Comparison of ENCODE assay signal across 8 cellular contexts in genomic region chr11:121416909-121417567, GRCh38. TPM values are rescaled to one million over a fixed set of nuclear protein-coding genes. Genes with fewer than 3 reads are reported as not detected.
DNase-seq lines count a peak whose midpoint lies in the region; ATAC-seq, FAIRE-seq and TF ChIP-seq lines count a peak whose summit lies in the region.

No MANE protein-coding gene starts in this region.

- H3K79me2 ChIP-seq in astrocyte (ENCODE audit: insufficient read depth, low read length), result no peaks in the 10 kb centered on the region

- TF ChIP-seq CTCF in astrocyte (IDR thresholded peaks at IDR 0.05; ENCODE audit: insufficient read depth, low read depth, low read length) (no peak), kidney epithelial cell (IDR thresholded peaks at IDR 0.05; ENCODE audit: insufficient read depth, low read length, poor library complexity, severe bottlenecking) (no peak)

- H3K36me3 Mint-ChIP-seq in astrocyte (ENCODE audit: low read depth, unreplicated experiment), result no peaks in the 10 kb centered on the region

- peaks cover 2% of the 10 kb centered on the region for H3K27me3 Mint-ChIP-seq in astrocyte (ENCODE audit: low read depth, unreplicated experiment)

- H3K27me3 ChIP-seq in astrocyte (ENCODE audit: insufficient read depth, low read length) (peaks cover 9% of the 10 kb centered on the region), kidney epithelial cell (ENCODE audit: control insufficient read depth, insufficient read depth, low read length) (no peaks in the 10 kb centered on the region)

- H3K9me3 Mint-ChIP-seq in astrocyte (ENCODE audit: unreplicated experiment), result no peaks in the 10 kb centered on the region

- no peak overlapping the region for H3K27ac Mint-ChIP-seq in astrocyte (ENCODE audit: unreplicated experiment)

- peak; percentile 40 for ATAC-seq in GM18858 (IDR thresholded peaks at IDR 0.05; ENCODE audit: unreplicated experiment)
- peak; percentile 66 for ATAC-seq in HG03196 (IDR thresholded peaks at IDR 0.05; ENCODE audit: unreplicated experiment)

- in situ Hi-C loops in SK-MEL-5 (cut with HindIII; ENCODE audit: low pct_unique_long_range_greater_than_20kb, low sequenced_read_pairs), result no loop called here

- peaks cover 5% of the 10 kb centered on the region for H3K4me1 Mint-ChIP-seq in astrocyte (ENCODE audit: low read depth, unreplicated experiment)

- H3K9ac ChIP-seq in astrocyte (ENCODE audit: low read length), result no peak overlapping the region

- H3K4me2 ChIP-seq in astrocyte (ENCODE audit: low read length), result peak overlapping the region; percentile 17

- peak; percentile 25 for DNase-seq in SK-MEL-5 (ENCODE audit: low read depth, low spot score)
- peak; percentile 95 for DNase-seq in astrocyte (ENCODE audit: low read depth)
- DNase-seq in kidney epithelial cell (ENCODE audit: low read depth), result peak; percentile 57
- peak; percentile 73 for DNase-seq in stimulated activated CD8-positive, alpha-beta memory T cell treated with anti-CD3 and anti-CD28 coated beads, Interleukin-4, amount 100 ng/mL, for 48 hours
- no peak for DNase-seq in NCI-H146 (lab: John Stamatoyannopoulos, UW)
- no peak for DNase-seq in NCI-H1694 (lab: John Stamatoyannopoulos, UW)

- H3K4me3 ChIP-seq in astrocyte (ENCODE audit: insufficient read depth, low read depth, low read length) (no peak overlapping the region), kidney epithelial cell (ENCODE audit: low read depth, low read length) (no peak overlapping the region)

- H4K20me1 ChIP-seq in astrocyte (ENCODE audit: insufficient read depth, low read length), result no peaks in the 10 kb centered on the region

- H3K36me3 ChIP-seq in astrocyte (ENCODE audit: insufficient read depth, low read length) (no peaks in the 10 kb centered on the region), kidney epithelial cell (ENCODE audit: control insufficient read depth, insufficient read depth, low read length) (no peaks in the 10 kb centered on the region)

- FAIRE-seq in astrocyte (lab: Jason Lieb, UNC), result no peak

- H3K4me1 ChIP-seq in astrocyte (ENCODE audit: insufficient read depth, low read length), result peaks cover 7% of the 10 kb centered on the region

- H3K4me3 Mint-ChIP-seq in astrocyte (ENCODE audit: unreplicated experiment), result no peak overlapping the region

- H3K9me3 ChIP-seq in astrocyte (ENCODE audit: insufficient read depth, low read depth, low read length), result no peaks in the 10 kb centered on the region

- no peak overlapping the region for H2AFZ ChIP-seq in astrocyte (ENCODE audit: low read depth, low read length)

- H3K27ac ChIP-seq in astrocyte (ENCODE audit: low read depth, low read length), result no peak overlapping the region

RNA-seq across cellular contexts. Expression of gene SORL1, which starts 35.1 kb away (rescaled TPM):
- total RNA-seq in SK-MEL-5 (2014; rRNA removed; shearing (Covaris generic)), result 37.6 and 45.0 TPM in 2 replicates
- polyA plus RNA-seq in SK-MEL-5 (2015; cell fraction: cytosol; rRNA removed), result 39.4 and 52.3 TPM in 2 replicates
- 32.8 and 45.2 TPM in 2 replicates for polyA plus RNA-seq in SK-MEL-5 (2015; cell fraction: nucleus; rRNA removed)
- 4.1 and 7.2 TPM in 2 replicates for total RNA-seq in astrocyte
- 4.1 and 4.7 TPM in 2 replicates for total RNA-seq in kidney epithelial cell

Comparison
In these comparisons a context has a peak if more than half of its experiments do, and no peak if none do; other contexts are left out.
1. DNase-seq: peak in SK-MEL-5 (single experiment), astrocyte (single experiment), kidney epithelial cell (single experiment) and stimulated activated CD8-positive, alpha-beta memory T cell treated with anti-CD3 and anti-CD28 coated beads, Interleukin-4, amount 100 ng/mL, for 48 hours (single experiment); none in NCI-H146 (single experiment) and NCI-H1694 (single experiment).